In genomic region chr11:35031869-35032268, GRCh38 we compare ENCODE assay signal across 17 cellular contexts.
DNase-seq lines count a peak whose midpoint lies in the region; ATAC-seq and TF ChIP-seq lines count a peak whose summit lies in the region.
"Had no signal": no experiment of that assay in that cellular context is flagged by ENCODE, and none has a peak within 500 bp of the region (broad histone marks: within the 10 kb centered on the region; RNA-seq: fewer than 3 reads in every experiment).

No MANE protein-coding gene starts in this region.

- H3K4me1 ChIP-seq in breast epithelium = no peaks in the 10 kb centered on the region
- H3K4me1 ChIP-seq: uterus had no signal

- no peaks in the 10 kb centered on the region for H3K9me3 Mint-ChIP-seq in MCF 10A (ENCODE audit: unreplicated experiment)

- H3K9me3 ChIP-seq in breast epithelium = no peaks in the 10 kb centered on the region
- H3K9me3 ChIP-seq: ovary, uterus had no signal

- TF ChIP-seq POLR2A in breast epithelium (IDR thresholded peaks at IDR 0.05) = no peak

- no peaks in the 10 kb centered on the region for H3K36me3 ChIP-seq in breast epithelium
- H3K36me3 ChIP-seq: ovary, uterus had no signal

- H3K27ac Mint-ChIP-seq in MCF 10A (ENCODE audit: low read depth, unreplicated experiment) = no peak overlapping the region
- H3K27ac Mint-ChIP-seq: memory B cell had no signal

- intact Hi-C loops in MCF 10A (cut with micrococcal nuclease) (no loop called here), breast epithelium (cut with DNase I; ENCODE audit: low total_unique reads) (loop anchor here (5.0 kb wide), 1 partner anchor 75 kb away; no protein-coding TSS in a partner anchor)

- H3K4me1 Mint-ChIP-seq in MCF 10A (ENCODE audit: insufficient read depth, unreplicated experiment) = peaks cover 31% of the 10 kb centered on the region

- in situ Hi-C loops in SK-MEL-5 (cut with HindIII; ENCODE audit: low pct_unique_long_range_greater_than_20kb, low sequenced_read_pairs) = no loop called here

- no TSS peak for BruUV-seq in MCF 10A (replicated peaks; lab: Mats Ljungman, UMichigan)

- H3K27me3 ChIP-seq in breast epithelium = no peaks in the 10 kb centered on the region
- H3K27me3 ChIP-seq: ovary, uterus had no signal

- H3K27ac ChIP-seq in breast epithelium = no peak overlapping the region
- H3K27ac ChIP-seq: ovary had no signal

- peak; percentile 47 for ATAC-seq in esophagus mucosa
- no peak for ATAC-seq in HG03378 (IDR thresholded peaks at IDR 0.05; ENCODE audit: unreplicated experiment)
- no peak for ATAC-seq in HG03520 (IDR thresholded peaks at IDR 0.05; ENCODE audit: unreplicated experiment)

- DNase-seq in MCF 10A (ENCODE audit: unreplicated experiment) (peak; percentile 54), breast epithelium (ENCODE audit: low spot score in 2 of 2) (no peak), SK-MEL-5 (ENCODE audit: low read depth, low spot score) (peak; percentile 95), medulla oblongata (ENCODE audit: extremely low spot score) (no peak), NCI-H526 treated with DMSO at 0.1 percent for 48 hours (lab: John Stamatoyannopoulos, UW) (no peak)
- DNase-seq: activated T-cell treated with anti-CD3 and anti-CD28 coated beads, Interleukin-2, amount 50 U/mL, for 48 hours; NCI-H1092; NCI-H510A; ovary; Right ventricle myocardium superior; stimulated activated CD8-positive, alpha-beta memory T cell treated with anti-CD3 and anti-CD28 coated beads, Interleukin-4, amount 100 ng/mL, for 48 hours; uterus had no signal

- H3K4me3 Mint-ChIP-seq in MCF 10A (ENCODE audit: unreplicated experiment) = no peak overlapping the region
- H3K4me3 Mint-ChIP-seq: brain, memory B cell had no signal

- no peaks in the 10 kb centered on the region for H3K36me3 Mint-ChIP-seq in MCF 10A (ENCODE audit: insufficient read depth, unreplicated experiment)
- H3K36me3 Mint-ChIP-seq: brain had no signal

- H3K4me3 ChIP-seq in breast epithelium = no peak overlapping the region
- H3K4me3 ChIP-seq: ovary, uterus had no signal

- TF ChIP-seq CTCF in MCF 10A (IDR thresholded peaks at IDR 0.05; ENCODE audit: unreplicated experiment) (no peak), breast epithelium (IDR thresholded peaks at IDR 0.05) (no peak)

- H3K27me3 Mint-ChIP-seq in MCF 10A (ENCODE audit: insufficient read depth, unreplicated experiment) = no peaks in the 10 kb centered on the region
- H3K27me3 Mint-ChIP-seq: memory B cell had no signal

- CTCF ChIA-PET in MCF 10A (lab: Yijun Ruan, JAX) = interaction anchor here (0.5 to 3.5 kb wide), 10 partner anchors 9 to 357 kb away, joined by 3 to 16 read pairs (median 3); no protein-coding TSS in a partner anchor

- POLR2A ChIA-PET in MCF 10A (lab: Yijun Ruan, JAX) = interaction anchor here (0.5 to 4.4 kb wide), 15 partner anchors 10 to 147 kb away, joined by 3 to 61 read pairs (median 10); partner anchors contain the start of gene CD44

Comparison
In these comparisons a context has a peak if more than half of its experiments do, and no peak if none do; other contexts are left out.
1. DNase-seq: peak in MCF 10A (single experiment) and SK-MEL-5 (single experiment); none in breast epithelium (0 of 2), medulla oblongata (single experiment) and NCI-H526 treated with DMSO at 0.1 percent for 48 hours (single experiment).